In genomic region chr1:196259291-196259690, GRCh38 we compare ENCODE assay signal across 24 cellular contexts.
"Had no signal": no experiment of that assay in that cellular context is flagged by ENCODE, and none has a peak within 500 bp of the region (broad histone marks: within the 10 kb centered on the region; RNA-seq: fewer than 3 reads in every experiment).

No MANE protein-coding gene starts in this region.

- H3K4me2 ChIP-seq: PC-9 had no signal

- H2AFZ ChIP-seq: PC-9 had no signal

- H3K4me3 ChIP-seq: ascending aorta, body of pancreas, coronary artery, MG63, PC-9 had no signal

- DNase-seq: activated B cell treated with CpG ODN at 0.5 μM for 24 hours; activated CD4-positive, alpha-beta memory T cell treated with anti-CD3 and anti-CD28 coated beads for 36 hours; activated CD4-positive, alpha-beta T cell treated with anti-CD3 and anti-CD28 coated beads, Interleukin-2, amount 10 ng/mL, durations not matched to agents 7 days and 5 days; activated CD8-positive, alpha-beta memory T cell treated with anti-CD3 and anti-CD28 coated beads for 24 hours; activated effector memory CD4-positive, alpha-beta T cell treated with anti-CD3 and anti-CD28 coated beads, Interleukin-2, amount 50 U/mL, for 16 hours; activated naive CD4-positive, alpha-beta T cell treated with Interleukin-2 at 50 U/mL for 16 hours; activated naive CD8-positive, alpha-beta T cell treated with anti-CD3 and anti-CD28 coated beads, Interleukin-2, amount 50 U/mL, for 24 hours; activated T-cell treated with anti-CD3 and anti-CD28 coated beads, Interleukin-2, amount 50 U/mL, for 4 hours; amniotic stem cell; body of pancreas; central memory CD4-positive, alpha-beta T cell; MG63; NCI-H1105 treated with DMSO at 0.1 percent for 48 hours; NCI-H1436 treated with DMSO at 0.1 percent for 48 hours; NCI-H187; NCI-H2081; NCI-H446; NCI-H524; PC-9; SIG-M5 had no signal

- H3K4me1 ChIP-seq: ascending aorta, body of pancreas had no signal

- FAIRE-seq: bronchial epithelial cell had no signal

- H3K27ac ChIP-seq: ascending aorta, body of pancreas, coronary artery, PC-9 had no signal

- ATAC-seq: activated naive CD4-positive, alpha-beta T cell treated with anti-CD3 and anti-CD28 coated beads, Interleukin-2, amount 50 U/mL, for 72 hours; activated naive CD8-positive, alpha-beta T cell treated with anti-CD3 and anti-CD28 coated beads, Interleukin-2, amount 50 U/mL, for 24 hours; activated T-cell treated with anti-CD3 and anti-CD28 coated beads, Interleukin-2, amount 50 U/mL, for 4 hours; body of pancreas had no signal

- H3K36me3 ChIP-seq: ascending aorta, MG63 had no signal

- H3K27me3 ChIP-seq: ascending aorta, body of pancreas, MG63 had no signal

- H3K9me3 ChIP-seq: ascending aorta, body of pancreas, MG63 had no signal
